In the genomic region with DNA sequence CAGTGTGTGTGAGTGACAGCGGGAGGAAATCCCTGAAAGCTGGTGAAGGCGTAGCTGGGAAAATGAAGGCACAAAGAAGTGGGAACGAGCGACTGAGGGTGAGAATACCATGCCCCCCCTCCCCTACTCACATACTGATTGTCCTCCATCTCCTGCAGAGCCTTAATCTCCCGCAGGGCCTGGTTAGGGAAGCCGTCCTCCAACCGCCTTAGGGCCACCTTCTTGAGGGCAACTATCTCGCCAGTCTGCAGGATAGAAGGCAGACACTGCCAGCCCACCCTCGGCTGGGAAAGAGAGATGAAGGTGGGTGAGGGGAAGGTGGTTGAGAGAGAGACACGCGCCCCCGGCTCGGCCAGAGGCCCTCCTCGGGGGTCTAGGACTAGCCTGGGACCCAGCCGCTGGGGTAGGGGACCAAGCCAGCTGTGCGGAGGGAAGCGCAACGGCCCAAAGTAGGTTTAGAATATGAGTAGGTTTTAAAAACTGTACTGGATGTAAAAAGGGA, we compare ENCODE assay signal across 8 cellular contexts. TPM values are rescaled to one million over a fixed set of nuclear protein-coding genes. Genes with fewer than 3 reads are reported as not detected.
DNase-seq lines count a peak whose midpoint lies in the region; ATAC-seq and TF ChIP-seq lines count a peak whose summit lies in the region.

No MANE protein-coding gene starts in this region.

- H3K4me1 Mint-ChIP-seq in activated T-helper 1 cell treated with anti-CD3 and anti-CD28 coated beads, Interleukin-12 subunit alpha, Interleukin-12 subunit beta, Interleukin-2, Interleukin-4 antibody, amounts not matched to agents 30 ng/mL and 10 ng/mL and 1 ng/mL, durations not matched to agents 14 hours and 24 hours and 36 hours (ENCODE audit: low read depth), result peaks cover 13% of the 10 kb centered on the region

- no peaks in the 10 kb centered on the region for H3K9me3 ChIP-seq in iPS-18c (ENCODE audit: control insufficient read depth, insufficient read depth, low read length)
- H3K9me3 ChIP-seq in stomach, result no peaks in the 10 kb centered on the region

- 29 to 34% (median 31%) methylated on average over 13 to 18 of the region's 18 CpGs for WGBS in stomach, 5 donors

- DNase-seq in NCI-H2227 (lab: John Stamatoyannopoulos, UW; ENCODE audit: unreplicated experiment) (peak; percentile 13), NCI-H2227 treated with DMSO at 0.1 percent for 48 hours (lab: John Stamatoyannopoulos, UW) (no peak), stomach (no peak), GOT3 (lab: John Stamatoyannopoulos, UW) (no peak), NCI-H69 (lab: John Stamatoyannopoulos, UW) (no peak)
- DNase-seq in activated T-helper 1 cell treated with anti-CD3 and anti-CD28 coated beads, Interleukin-12 subunit alpha, Interleukin-12 subunit beta, Interleukin-2, Interleukin-4 antibody, amounts not matched to agents 30 ng/mL and 10 ng/mL and 1 ng/mL, durations not matched to agents 14 hours and 24 hours and 36 hours (ENCODE audit: low spot score), result no peak

- H3K27ac ChIP-seq in stomach, result peak overlapping the region; percentile 65 to 89 (median 82)

- peaks cover 6% of the 10 kb centered on the region for H3K27me3 Mint-ChIP-seq in activated T-helper 1 cell treated with anti-CD3 and anti-CD28 coated beads, Interleukin-12 subunit alpha, Interleukin-12 subunit beta, Interleukin-2, Interleukin-4 antibody, amounts not matched to agents 30 ng/mL and 10 ng/mL and 1 ng/mL, durations not matched to agents 14 hours and 24 hours and 36 hours (ENCODE audit: insufficient read depth)

- no peak for TF ChIP-seq EP300 in stomach (IDR thresholded peaks at IDR 0.05)

- H3K36me3 Mint-ChIP-seq in activated T-helper 1 cell treated with anti-CD3 and anti-CD28 coated beads, Interleukin-12 subunit alpha, Interleukin-12 subunit beta, Interleukin-2, Interleukin-4 antibody, amounts not matched to agents 30 ng/mL and 10 ng/mL and 1 ng/mL, durations not matched to agents 14 hours and 24 hours and 36 hours (ENCODE audit: low read depth), result peaks cover 2% of the 10 kb centered on the region

- intact Hi-C loops in activated T-helper 1 cell treated with anti-CD3 and anti-CD28 coated beads, Interleukin-12 subunit alpha, Interleukin-12 subunit beta, Interleukin-2, Interleukin-4 antibody, amounts not matched to agents 30 ng/mL and 10 ng/mL and 1 ng/mL, durations not matched to agents 14 hours and 24 hours and 36 hours (cut with micrococcal nuclease), result loop anchor here (1.0 to 5.0 kb wide), 3 partner anchors 33 to 498 kb away; partner anchors contain the start of gene SPIN1
- intact Hi-C loops in stomach (cut with DNase I; ENCODE audit: low total_unique reads), result no loop called here

- TF ChIP-seq CTCF in stomach (IDR thresholded peaks at IDR 0.05), result no peak

- H3K9me3 Mint-ChIP-seq in activated T-helper 1 cell treated with anti-CD3 and anti-CD28 coated beads, Interleukin-12 subunit alpha, Interleukin-12 subunit beta, Interleukin-2, Interleukin-4 antibody, amounts not matched to agents 30 ng/mL and 10 ng/mL and 1 ng/mL, durations not matched to agents 14 hours and 24 hours and 36 hours, result no peaks in the 10 kb centered on the region

- TF ChIP-seq POLR2A in stomach (IDR thresholded peaks at IDR 0.05), result no peak

- ATAC-seq in GM21381 (IDR thresholded peaks at IDR 0.05; ENCODE audit: unreplicated experiment), result no peak

- peak overlapping the region; percentile 76 for H3K27ac Mint-ChIP-seq in activated T-helper 1 cell treated with anti-CD3 and anti-CD28 coated beads, Interleukin-12 subunit alpha, Interleukin-12 subunit beta, Interleukin-2, Interleukin-4 antibody, amounts not matched to agents 30 ng/mL and 10 ng/mL and 1 ng/mL, durations not matched to agents 14 hours and 24 hours and 36 hours

- H3K4me3 ChIP-seq in iPS-18c (ENCODE audit: insufficient read depth, low read depth, low read length), result peak overlapping the region; percentile 97
- H3K4me3 ChIP-seq in stomach, result peak overlapping the region; percentile 62 to 73 (median 68)

- no peaks in the 10 kb centered on the region for H3K27me3 ChIP-seq in stomach

- H3K36me3 ChIP-seq in stomach, result peaks cover 0 to 27% (median 23%) of the 10 kb centered on the region in 4 donors

- peak overlapping the region; percentile 93 for H3K4me3 Mint-ChIP-seq in activated T-helper 1 cell treated with anti-CD3 and anti-CD28 coated beads, Interleukin-12 subunit alpha, Interleukin-12 subunit beta, Interleukin-2, Interleukin-4 antibody, amounts not matched to agents 30 ng/mL and 10 ng/mL and 1 ng/mL, durations not matched to agents 14 hours and 24 hours and 36 hours

- H3K4me1 ChIP-seq in stomach, result peaks cover 8 to 22% (median 16%) of the 10 kb centered on the region in 4 donors

RNA-seq across cellular contexts. Expression of gene CDK20, which starts 0.5 kb away (rescaled TPM):
- 0.91 and 1.0 TPM in 2 replicates for total RNA-seq in activated T-helper 1 cell treated with anti-CD3 and anti-CD28 coated beads, Interleukin-12 subunit alpha, Interleukin-12 subunit beta, Interleukin-2, Interleukin-4 antibody, amounts not matched to agents 30 ng/mL and 10 ng/mL and 1 ng/mL, durations not matched to agents 14 hours and 24 hours and 36 hours
- total RNA-seq in stomach, result 10 to 100 TPM in 1 of 5 donors, 1 to 10 TPM in 4; 3.3 to 54.3 (median 5.8) TPM
- polyA plus RNA-seq in stomach, result 1 to 10 TPM; 3.1 to 5.6 (median 3.1) TPM

RNA-seq across cellular contexts. Expression of gene SPATA31C1, which starts 56.1 kb away (rescaled TPM):
- not detected in 2 replicates for total RNA-seq in activated T-helper 1 cell treated with anti-CD3 and anti-CD28 coated beads, Interleukin-12 subunit alpha, Interleukin-12 subunit beta, Interleukin-2, Interleukin-4 antibody, amounts not matched to agents 30 ng/mL and 10 ng/mL and 1 ng/mL, durations not matched to agents 14 hours and 24 hours and 36 hours
- not detected for total RNA-seq in stomach
- polyA plus RNA-seq in stomach, result not detected
